27 cellular contexts compared by ENCODE assay signal in the genomic region with DNA sequence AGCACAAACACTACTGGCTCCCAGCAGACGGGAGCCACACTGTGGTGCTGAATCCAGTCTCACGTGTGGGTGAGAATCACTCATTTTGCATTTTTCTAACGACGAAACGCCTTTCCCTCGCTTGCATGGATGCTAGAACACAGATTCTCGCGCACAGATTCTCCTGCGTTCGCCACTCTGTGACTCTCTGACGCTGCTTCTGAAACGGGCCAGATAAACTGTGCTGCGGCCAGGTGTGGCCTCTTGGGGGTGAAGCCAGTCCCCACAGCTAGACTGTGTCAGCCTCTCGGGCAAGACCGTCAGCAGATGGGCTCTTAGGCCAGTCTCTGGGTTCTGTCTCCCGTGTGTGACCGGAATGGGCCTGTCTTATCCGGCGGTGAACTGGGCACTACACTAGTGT. TPM values are rescaled to one million over a fixed set of nuclear protein-coding genes. Genes with fewer than 3 reads are reported as not detected.
DNase-seq lines count a peak whose midpoint lies in the region; ATAC-seq, FAIRE-seq and TF ChIP-seq lines count a peak whose summit lies in the region.
"Had no signal": no experiment of that assay in that cellular context is flagged by ENCODE, and none has a peak within 500 bp of the region (broad histone marks: within the 10 kb centered on the region; RNA-seq: fewer than 3 reads in every experiment).

No MANE protein-coding gene starts in this region.

- H2AK5ac ChIP-seq in H9 (ENCODE audit: insufficient read length, low read length): no peak overlapping the region
- peak overlapping the region; percentile 8 for H2AK5ac ChIP-seq in mesenchymal stem cell (ENCODE audit: low read length, severe bottlenecking)
- no peak overlapping the region for H2AK5ac ChIP-seq in trophoblast cell (ENCODE audit: low read length)

- H3K79me2 ChIP-seq in H9 (ENCODE audit: insufficient read depth, low read length) (no peaks in the 10 kb centered on the region), trophoblast cell (ENCODE audit: control insufficient read depth, insufficient read depth, low read length, poor library complexity) (no peaks in the 10 kb centered on the region)

- peaks cover 14 to 41% (median 26%) of the 10 kb centered on the region in 3 experiments for H3K36me3 Mint-ChIP-seq in H9 (ENCODE audit: insufficient read depth in 1 of 3, low read depth in 3 of 3)
- H3K36me3 Mint-ChIP-seq in central memory CD8-positive, alpha-beta T cell (ENCODE audit: insufficient read depth): no peaks in the 10 kb centered on the region
- H3K36me3 Mint-ChIP-seq: stimulated activated effector memory CD8-positive, alpha-beta T cell treated with anti-CD3 and anti-CD28 coated beads, Interleukin-12 subunit alpha, Interleukin-12 subunit beta, amount 100 ng/mL, for 72 hours had no signal

- H3K9me3 Mint-ChIP-seq in H9: peaks cover 5 to 6% of the 10 kb centered on the region in 2 experiments; a peak in 2 of 5 replicates
- peaks cover 5% of the 10 kb centered on the region for H3K9me3 Mint-ChIP-seq in central memory CD8-positive, alpha-beta T cell

- H3K9ac ChIP-seq in H9 (ENCODE audit: extremely low read depth, insufficient read length, low read length): no peak overlapping the region
- H3K9ac ChIP-seq in mesenchymal stem cell (ENCODE audit: low read length): no peak overlapping the region
- H3K9ac ChIP-seq in trophoblast cell (ENCODE audit: low read length): no peak overlapping the region

- H4K8ac ChIP-seq in H9 (replicated peaks; ENCODE audit: insufficient read length, low read depth, low read length): no peak overlapping the region
- no peak overlapping the region for H4K8ac ChIP-seq in mesenchymal stem cell (ENCODE audit: low read length)
- no peak overlapping the region for H4K8ac ChIP-seq in trophoblast cell (ENCODE audit: low read depth, low read length)

- peaks cover 2% of the 10 kb centered on the region for H4K20me1 ChIP-seq in H9 (ENCODE audit: control insufficient read depth, insufficient read depth, insufficient read length)

- no peak overlapping the region for H3K27ac ChIP-seq in H9 (ENCODE audit: insufficient read length, low read depth, low read length)
- H3K27ac ChIP-seq in mesenchymal stem cell (ENCODE audit: low read length, poor library complexity, severe bottlenecking): peak overlapping the region; percentile 93
- H3K27ac ChIP-seq in upper lobe of left lung: peak overlapping the region in 3 of 4 donors; percentile 73 to 91 (median 84)
- H3K27ac ChIP-seq in gastrocnemius medialis: no peak overlapping the region
- H3K27ac ChIP-seq in trophoblast cell (ENCODE audit: low read depth, low read length): no peak overlapping the region
- H3K27ac ChIP-seq: gastroesophageal sphincter, left ventricle myocardium inferior had no signal

- H3K27ac Mint-ChIP-seq in H9: peak overlapping the region in 2 of 3 experiments; percentile 81 to 83; a peak in 5 of 7 replicates
- H3K27ac Mint-ChIP-seq in central memory CD8-positive, alpha-beta T cell (ENCODE audit: low read depth): peak overlapping the region; percentile 59
- H3K27ac Mint-ChIP-seq: activated CD8-positive, alpha-beta T cell treated with anti-CD3 and anti-CD28 coated beads for 36 hours; activated naive CD4-positive, alpha-beta T cell treated with anti-CD3 and anti-CD28 coated beads for 36 hours; CD14-positive monocyte; stimulated activated effector memory CD8-positive, alpha-beta T cell treated with anti-CD3 and anti-CD28 coated beads, Interleukin-12 subunit alpha, Interleukin-12 subunit beta, amount 100 ng/mL, for 72 hours; T-helper 2 cell treated with Interferon-gamma antibody and Interleukin-4, amounts not matched to agents 5 μg/mL and 100 μg/mL, for 36 hours had no signal

- no peak overlapping the region for H3K4me2 ChIP-seq in H9 (ENCODE audit: insufficient read depth, insufficient read length, low read length)
- no peak overlapping the region for H3K4me2 ChIP-seq in mesenchymal stem cell (ENCODE audit: low read length, poor library complexity, severe bottlenecking)
- H3K4me2 ChIP-seq in trophoblast cell (ENCODE audit: low read length): no peak overlapping the region
- H3K4me2 ChIP-seq: PC-9 had no signal

- FAIRE-seq in H54 (lab: Jason Lieb, UNC): no peak
- FAIRE-seq: H1, K562 had no signal

- H4K5ac ChIP-seq in H9 (ENCODE audit: insufficient read length, low read depth, low read length): no peak overlapping the region

- H3K27me3 Mint-ChIP-seq in H9 (ENCODE audit: low read depth): no peaks in the 10 kb centered on the region
- H3K27me3 Mint-ChIP-seq in central memory CD8-positive, alpha-beta T cell: no peaks in the 10 kb centered on the region
- H3K27me3 Mint-ChIP-seq: activated CD8-positive, alpha-beta T cell treated with anti-CD3 and anti-CD28 coated beads for 36 hours had no signal

- no peak for TF ChIP-seq EP300 in upper lobe of left lung (IDR thresholded peaks at IDR 0.05)

- no peak overlapping the region for H3K56ac ChIP-seq in H9 (ENCODE audit: insufficient read length, low read depth, low read length)

- H3K27me3 ChIP-seq in H9 (ENCODE audit: insufficient read depth, low read length) (no peaks in the 10 kb centered on the region), mesenchymal stem cell (ENCODE audit: control insufficient read depth in 1 of 2, insufficient read depth in 1 of 2, low read length in 2 of 2) (peaks cover 0 to 22% of the 10 kb centered on the region in 2 experiments), upper lobe of left lung (no peaks in the 10 kb centered on the region), gastrocnemius medialis (no peaks in the 10 kb centered on the region), trophoblast cell (ENCODE audit: insufficient read depth, low read length) (no peaks in the 10 kb centered on the region)
- H3K27me3 ChIP-seq: gastroesophageal sphincter had no signal

- no peak overlapping the region for H4K12ac ChIP-seq in trophoblast cell (ENCODE audit: low read depth, low read length)

- H2BK5ac ChIP-seq in H9 (ENCODE audit: insufficient read length, low read length) (no peak overlapping the region), mesenchymal stem cell (ENCODE audit: low read depth, low read length, poor library complexity, severe bottlenecking) (no peak overlapping the region), trophoblast cell (ENCODE audit: low read depth, low read length, poor library complexity) (no peak overlapping the region)

- peaks cover 41 to 46% of the 10 kb centered on the region in 2 experiments for H3K4me1 Mint-ChIP-seq in H9
- H3K4me1 Mint-ChIP-seq in central memory CD8-positive, alpha-beta T cell: peaks cover 4% of the 10 kb centered on the region
- H3K4me1 Mint-ChIP-seq: CD14-positive monocyte had no signal

- H2AFZ ChIP-seq in H9 (ENCODE audit: low read length): no peak overlapping the region
- no peak overlapping the region for H2AFZ ChIP-seq in mesenchymal stem cell (ENCODE audit: low read depth, low read length)
- H2AFZ ChIP-seq in trophoblast cell (ENCODE audit: insufficient read depth, low read length, poor library complexity): no peak overlapping the region
- H2AFZ ChIP-seq: PC-9 had no signal

- H3K4me3 ChIP-seq in mesenchymal stem cell (ENCODE audit: insufficient read depth in 1 of 2, low read depth in 1 of 2, low read length in 2 of 2): no peak overlapping the region
- no peak overlapping the region for H3K4me3 ChIP-seq in upper lobe of left lung
- H3K4me3 ChIP-seq in gastrocnemius medialis: no peak overlapping the region
- H3K4me3 ChIP-seq in trophoblast cell (ENCODE audit: low read depth, low read length): no peak overlapping the region
- H3K4me3 ChIP-seq: gastroesophageal sphincter, K562, left ventricle myocardium inferior, PC-9 had no signal

- H3K23ac ChIP-seq in H9 (ENCODE audit: insufficient read length, low read depth, low read length): no peak overlapping the region
- H3K23ac ChIP-seq in mesenchymal stem cell (ENCODE audit: low read length in 2 of 2): no peak overlapping the region
- H3K23ac ChIP-seq in trophoblast cell (ENCODE audit: low read length): no peak overlapping the region

- DNase-seq in H9 (no peak), mesenchymal stem cell (no peak), upper lobe of left lung (no peak), gastrocnemius medialis (no peak), trophoblast cell (no peak), NCI-H2081 treated with DMSO at 0.1 percent for 48 hours (lab: John Stamatoyannopoulos, UW) (no peak), H54 (ENCODE audit: insufficient read length, low spot score) (no peak)
- DNase-seq in central memory CD8-positive, alpha-beta T cell (ENCODE audit: low spot score in 2 of 2): no peak
- DNase-seq: activated CD8-positive, alpha-beta T cell treated with anti-CD3 and anti-CD28 coated beads for 36 hours; activated naive CD4-positive, alpha-beta T cell treated with anti-CD3 and anti-CD28 coated beads for 36 hours; hypothalamus; immature natural killer cell; left ventricle myocardium inferior; naive B cell; NCI-H1105; NCI-H2029; NCI-H524 treated with DMSO at 0.1 percent for 48 hours; NK-92 treated with Interleukin-12 subunit alpha and Interleukin-12 subunit beta, amount 100 ng/mL, for 24 hours; nucleus accumbens; PC-9; SHP77 treated with DMSO at 0.1 percent for 48 hours had no signal

- H3K36me3 ChIP-seq in mesenchymal stem cell (ENCODE audit: control insufficient read depth in 1 of 2, insufficient read depth in 2 of 2, low read depth in 1 of 2, low read length in 2 of 2): peaks cover 0 to 42% of the 10 kb centered on the region in 2 experiments
- H3K36me3 ChIP-seq in upper lobe of left lung: peaks cover 0 to 3% (median 0%) of the 10 kb centered on the region in 4 donors
- no peaks in the 10 kb centered on the region for H3K36me3 ChIP-seq in gastrocnemius medialis
- peaks cover 9 to 18% of the 10 kb centered on the region in 2 experiments for H3K36me3 ChIP-seq in trophoblast cell (ENCODE audit: control insufficient read depth in 1 of 2, insufficient read depth in 2 of 2, low read length in 2 of 2)
- H3K36me3 ChIP-seq: gastroesophageal sphincter, left ventricle myocardium inferior had no signal

- peaks cover 4% of the 10 kb centered on the region for H3K23me2 ChIP-seq in H9 (ENCODE audit: insufficient read length, low read depth, low read length, poor library complexity, severe bottlenecking)

- H3T11ph ChIP-seq in H9 (ENCODE audit: low read length): no peak overlapping the region

- TF ChIP-seq CTCF in H9 (conservative IDR thresholded peaks at IDR 0.05): no peak
- no peak for TF ChIP-seq CTCF in upper lobe of left lung (IDR thresholded peaks at IDR 0.05)
- TF ChIP-seq CTCF in gastrocnemius medialis (IDR thresholded peaks at IDR 0.05 in 4 of 5, conservative IDR thresholded peaks at IDR 0.05 in 1 of 5): no peak

- intact Hi-C loops in gastrocnemius medialis (cut with DNase I; ENCODE audit: low total_unique reads): no loop called here

- no peak overlapping the region for H2BK120ac ChIP-seq in H9 (ENCODE audit: low read depth, low read length, poor library complexity, severe bottlenecking)
- H2BK120ac ChIP-seq in mesenchymal stem cell (ENCODE audit: low read depth, low read length): no peak overlapping the region
- no peak overlapping the region for H2BK120ac ChIP-seq in trophoblast cell (ENCODE audit: insufficient read depth, low read length, poor library complexity)

- no peak overlapping the region for H3K18ac ChIP-seq in H9 (ENCODE audit: insufficient read length, low read depth, low read length)
- no peak overlapping the region for H3K18ac ChIP-seq in mesenchymal stem cell (ENCODE audit: low read depth in 1 of 2, low read length in 2 of 2)
- H3K18ac ChIP-seq in trophoblast cell (ENCODE audit: low read length): no peak overlapping the region

- H2BK20ac ChIP-seq in H9 (ENCODE audit: low read depth, low read length, poor library complexity, severe bottlenecking): no peak overlapping the region

- H3K9me3 ChIP-seq in H9 (ENCODE audit: control insufficient read depth, low read depth, low read length) (no peaks in the 10 kb centered on the region), mesenchymal stem cell (ENCODE audit: control insufficient read depth, low read length) (peaks cover 13% of the 10 kb centered on the region), upper lobe of left lung (peaks cover 0 to 6% (median 3%) of the 10 kb centered on the region in 4 donors), gastrocnemius medialis (no peaks in the 10 kb centered on the region), trophoblast cell (ENCODE audit: insufficient read depth, low read depth, low read length) (peaks cover 7% of the 10 kb centered on the region)

- in situ Hi-C loops in gastrocnemius medialis (cut with MboI; ENCODE audit: low sequenced_read_pairs in 4 of 4): loop anchor here in 1 of 4 donors (25.0 kb wide), 1 partner anchor 157 kb away; a partner anchor contains a TSS

- H2BK15ac ChIP-seq in H9 (ENCODE audit: low read depth, low read length): no peak overlapping the region
- no peak overlapping the region for H2BK15ac ChIP-seq in mesenchymal stem cell (ENCODE audit: low read depth, poor library complexity, severe bottlenecking)

- no peak overlapping the region for H4K91ac ChIP-seq in H9 (ENCODE audit: insufficient read length, low read depth, low read length)
- H4K91ac ChIP-seq in mesenchymal stem cell (ENCODE audit: low read length): no peak overlapping the region
- no peak overlapping the region for H4K91ac ChIP-seq in trophoblast cell (ENCODE audit: low read depth, low read length)

- peaks cover 6% of the 10 kb centered on the region; the same call in 1 of the 2 replicates for H3K4me1 ChIP-seq in H9 (ENCODE audit: insufficient read depth, low read length)
- H3K4me1 ChIP-seq in mesenchymal stem cell (ENCODE audit: control insufficient read depth, insufficient read depth, low read depth, low read length): peaks cover 43% of the 10 kb centered on the region
- peaks cover 0 to 37% (median 12%) of the 10 kb centered on the region in 4 donors for H3K4me1 ChIP-seq in upper lobe of left lung
- H3K4me1 ChIP-seq in gastrocnemius medialis: no peaks in the 10 kb centered on the region
- peaks cover 25 to 26% of the 10 kb centered on the region in 2 experiments for H3K4me1 ChIP-seq in trophoblast cell (ENCODE audit: control insufficient read depth in 1 of 2, insufficient read depth in 2 of 2, low read length in 2 of 2)
- H3K4me1 ChIP-seq: gastroesophageal sphincter had no signal

- no peak for TF ChIP-seq POLR2A in upper lobe of left lung (IDR thresholded peaks at IDR 0.05)
- no peak for TF ChIP-seq POLR2A in gastrocnemius medialis (IDR thresholded peaks at IDR 0.05)
- TF ChIP-seq POLR2A in H54 (IDR thresholded peaks at IDR 0.05; ENCODE audit: low read depth, low read length): no peak

- WGBS in H9 (ENCODE audit: extremely low coverage, insufficient read length, low lambda C conversion rate): no CpG with 5 or more reads among the region's 19 CpGs
- 91% methylated on average over 19 of the region's 19 CpGs for WGBS in mesenchymal stem cell
- WGBS in upper lobe of left lung, 2 donors: 78 to 80% methylated on average over 13 to 19 of the region's 19 CpGs
- WGBS in trophoblast cell (ENCODE audit: extremely low coverage, insufficient coverage, insufficient read length): no CpG with 5 or more reads among the region's 19 CpGs

- H3K4me3 Mint-ChIP-seq in H9: peak overlapping the region in 1 of 2 experiments; percentile 20; a peak in 1 of 5 replicates
- no peak overlapping the region for H3K4me3 Mint-ChIP-seq in central memory CD8-positive, alpha-beta T cell
- H3K4me3 Mint-ChIP-seq: activated CD8-positive, alpha-beta T cell treated with anti-CD3 and anti-CD28 coated beads for 36 hours; activated naive CD4-positive, alpha-beta T cell treated with anti-CD3 and anti-CD28 coated beads for 36 hours; immature natural killer cell; stimulated activated effector memory CD8-positive, alpha-beta T cell treated with anti-CD3 and anti-CD28 coated beads, Interleukin-12 subunit alpha, Interleukin-12 subunit beta, amount 100 ng/mL, for 72 hours; T-helper 2 cell treated with Interferon-gamma antibody and Interleukin-4, amounts not matched to agents 5 μg/mL and 100 μg/mL, for 36 hours had no signal

- H3K79me1 ChIP-seq in H9 (ENCODE audit: insufficient read depth, low read depth, low read length, poor library complexity, severe bottlenecking) (no peaks in the 10 kb centered on the region), mesenchymal stem cell (replicated peaks; ENCODE audit: low read length, poor library complexity, severe bottlenecking) (no peaks in the 10 kb centered on the region), trophoblast cell (ENCODE audit: low read length) (peaks cover 16% of the 10 kb centered on the region)

- H2BK12ac ChIP-seq in H9 (ENCODE audit: insufficient read length, low read depth, low read length) (no peak overlapping the region), mesenchymal stem cell (ENCODE audit: low read length in 2 of 2) (no peak overlapping the region), trophoblast cell (ENCODE audit: low read length) (no peak overlapping the region)

- H3K14ac ChIP-seq in H9 (ENCODE audit: insufficient read depth, low read length) (no peak overlapping the region), mesenchymal stem cell (ENCODE audit: low read length in 2 of 2) (no peak overlapping the region), trophoblast cell (ENCODE audit: low read length) (no peak overlapping the region)

- ATAC-seq in central memory CD8-positive, alpha-beta T cell (replicated peaks; ENCODE audit: extremely low read depth, poor library complexity, severe bottlenecking): no peak
- no peak for ATAC-seq in upper lobe of left lung (ENCODE audit: low FRiP score in 2 of 2)
- no peak for ATAC-seq in gastrocnemius medialis
- ATAC-seq: activated CD8-positive, alpha-beta T cell treated with anti-CD3 and anti-CD28 coated beads for 36 hours; gastroesophageal sphincter; K562; stimulated activated effector memory CD8-positive, alpha-beta T cell treated with anti-CD3 and anti-CD28 coated beads, Interleukin-12 subunit alpha, Interleukin-12 subunit beta, amount 100 ng/mL, for 72 hours had no signal

- H3K4ac ChIP-seq in H9 (ENCODE audit: low read depth, low read length) (no peak overlapping the region), mesenchymal stem cell (ENCODE audit: low read depth in 1 of 2, low read length in 2 of 2) (no peak overlapping the region), trophoblast cell (ENCODE audit: low read depth, low read length) (no peak overlapping the region)

RNA-seq across cellular contexts. Expression of a gene that starts 44.6 kb away (rescaled TPM):
- total RNA-seq in H9 (2021): 82.5 and 86.3 TPM in 2 replicates
- polyA plus RNA-seq in mesenchymal stem cell (2013, experiment 1 of 2): 15.7 TPM
- 15.2 TPM for polyA plus RNA-seq in mesenchymal stem cell (2013, experiment 2 of 2)
- total RNA-seq in upper lobe of left lung: 10 to 100 TPM; 30.7 to 77.5 (median 35.8) TPM
- total RNA-seq in gastrocnemius medialis: 10 to 100 TPM in 3 of 4 donors, 1 to 10 TPM in 1; 9.1 to 14.4 (median 13.0) TPM
- 28.5 TPM in 2 replicates for polyA plus RNA-seq in trophoblast cell (2013)

Comparison
In these comparisons a context has a peak if more than half of its experiments do, and no peak if none do; other contexts are left out.
1. H3K27ac ChIP-seq: peak in mesenchymal stem cell (single experiment) and upper lobe of left lung (3 of 4); none in H9 (single experiment), gastrocnemius medialis (0 of 4) and trophoblast cell (single experiment).